In the genomic region with DNA sequence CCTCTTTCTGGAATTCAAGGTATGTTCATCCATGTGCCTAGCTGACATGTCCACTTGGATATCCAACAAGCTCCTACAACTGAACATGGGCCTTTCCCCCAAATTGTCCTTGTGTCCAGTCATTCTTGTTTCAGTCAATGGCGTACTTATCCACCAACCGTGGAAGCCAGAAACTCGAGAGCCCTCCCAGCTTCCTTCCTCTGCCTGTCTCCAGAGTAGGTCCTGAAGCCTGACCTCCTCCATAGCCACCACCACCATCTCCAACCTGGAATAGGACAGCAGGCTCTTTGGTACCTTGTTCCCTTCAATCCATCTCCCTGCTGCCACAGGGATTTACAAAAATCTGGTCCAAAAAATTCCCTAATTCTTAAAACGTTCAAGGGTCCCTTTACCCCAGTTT, we compare ENCODE assay signal across 19 cellular contexts.
DNase-seq lines count a peak whose midpoint lies in the region; ATAC-seq and TF ChIP-seq lines count a peak whose summit lies in the region.
"Had no signal": no experiment of that assay in that cellular context is flagged by ENCODE, and none has a peak within 500 bp of the region (broad histone marks: within the 10 kb centered on the region; RNA-seq: fewer than 3 reads in every experiment).

No MANE protein-coding gene starts in this region.

- ATAC-seq in natural killer cell (no peak), sciatic nerve (no peak), HG03108 (IDR thresholded peaks at IDR 0.05; ENCODE audit: unreplicated experiment) (no peak), lower lobe of right lung (no peak)
- ATAC-seq in natural killer cell treated with Interleukin-12 subunit alpha and Interleukin-12 subunit beta and Interleukin-15 and Interleukin-18, amount 100 ng/mL, for 72 hours = no peak
- ATAC-seq: GM12878, K562 had no signal

- no TSS peak for BruUV-seq in MCF 10A (replicated peaks; lab: Mats Ljungman, UMichigan)

- H3K27ac Mint-ChIP-seq in natural killer cell (no peak overlapping the region), MCF 10A (ENCODE audit: low read depth, unreplicated experiment) (no peak overlapping the region)
- no peak overlapping the region for H3K27ac Mint-ChIP-seq in natural killer cell treated with Interleukin-12 subunit alpha and Interleukin-12 subunit beta and Interleukin-15 and Interleukin-18, amount 100 ng/mL, for 72 hours

- no peaks in the 10 kb centered on the region for H3K9me3 Mint-ChIP-seq in natural killer cell
- H3K9me3 Mint-ChIP-seq in natural killer cell treated with Interleukin-12 subunit alpha and Interleukin-12 subunit beta and Interleukin-15 and Interleukin-18, amount 100 ng/mL, for 72 hours = no peaks in the 10 kb centered on the region
- no peaks in the 10 kb centered on the region for H3K9me3 Mint-ChIP-seq in MCF 10A (ENCODE audit: unreplicated experiment)

- H3K36me3 ChIP-seq in lower lobe of right lung = no peaks in the 10 kb centered on the region
- H3K36me3 ChIP-seq: BLaER1, Peyer's patch had no signal

- H3K27ac ChIP-seq in lower lobe of right lung = no peak overlapping the region
- H3K27ac ChIP-seq: BLaER1, Peyer's patch had no signal

- H3K27me3 ChIP-seq in lower lobe of right lung (ENCODE audit: low read depth) = no peaks in the 10 kb centered on the region
- H3K27me3 ChIP-seq: BLaER1, Peyer's patch had no signal

- H3K4me3 Mint-ChIP-seq in natural killer cell (no peak overlapping the region), MCF 10A (ENCODE audit: unreplicated experiment) (no peak overlapping the region)
- H3K4me3 Mint-ChIP-seq in natural killer cell treated with Interleukin-12 subunit alpha and Interleukin-12 subunit beta and Interleukin-15 and Interleukin-18, amount 100 ng/mL, for 72 hours = no peak overlapping the region
- H3K4me3 Mint-ChIP-seq: CD4-positive, alpha-beta memory T cell had no signal

- no peak overlapping the region for H3K4me3 ChIP-seq in lower lobe of right lung
- H3K4me3 ChIP-seq: BLaER1, GM12878, K562, Peyer's patch had no signal

- CTCF ChIA-PET in MCF 10A (lab: Yijun Ruan, JAX) = no interaction called here

- intact Hi-C loops in natural killer cell (cut with micrococcal nuclease) = no loop called here
- intact Hi-C loops in sciatic nerve (cut with DNase I) = no loop called here
- intact Hi-C loops in MCF 10A (cut with micrococcal nuclease) = no loop called here
- intact Hi-C loops in lower lobe of right lung (cut with DNase I) = no loop called here

- H3K36me3 Mint-ChIP-seq in natural killer cell (no peaks in the 10 kb centered on the region), MCF 10A (ENCODE audit: insufficient read depth, unreplicated experiment) (no peaks in the 10 kb centered on the region)
- no peaks in the 10 kb centered on the region for H3K36me3 Mint-ChIP-seq in natural killer cell treated with Interleukin-12 subunit alpha and Interleukin-12 subunit beta and Interleukin-15 and Interleukin-18, amount 100 ng/mL, for 72 hours
- H3K36me3 Mint-ChIP-seq: CD4-positive, alpha-beta memory T cell had no signal

- no peaks in the 10 kb centered on the region for H3K9me3 ChIP-seq in lower lobe of right lung
- H3K9me3 ChIP-seq: BLaER1, Peyer's patch had no signal

- H3K4me1 Mint-ChIP-seq in natural killer cell (no peaks in the 10 kb centered on the region), MCF 10A (ENCODE audit: insufficient read depth, unreplicated experiment) (no peaks in the 10 kb centered on the region)
- H3K4me1 Mint-ChIP-seq in natural killer cell treated with Interleukin-12 subunit alpha and Interleukin-12 subunit beta and Interleukin-15 and Interleukin-18, amount 100 ng/mL, for 72 hours (ENCODE audit: low read depth in 2 of 2) = no peaks in the 10 kb centered on the region
- H3K4me1 Mint-ChIP-seq: CD4-positive, alpha-beta memory T cell had no signal

- peaks cover 12% of the 10 kb centered on the region for H3K4me1 ChIP-seq in lower lobe of right lung

- H3K27me3 Mint-ChIP-seq in natural killer cell (ENCODE audit: low read depth in 2 of 2) (peaks cover 0 to 5% of the 10 kb centered on the region in 2 donors), MCF 10A (ENCODE audit: insufficient read depth, unreplicated experiment) (peaks cover 46% of the 10 kb centered on the region)
- peaks cover 9 to 13% of the 10 kb centered on the region in 2 donors for H3K27me3 Mint-ChIP-seq in natural killer cell treated with Interleukin-12 subunit alpha and Interleukin-12 subunit beta and Interleukin-15 and Interleukin-18, amount 100 ng/mL, for 72 hours

- DNase-seq in natural killer cell = peak; percentile 4
- DNase-seq in natural killer cell treated with Interleukin-12 subunit alpha and Interleukin-12 subunit beta and Interleukin-15 and Interleukin-18, amount 100 ng/mL, for 72 hours (ENCODE audit: low spot score) = no peak
- peak; percentile 26 for DNase-seq in mesenteric fat pad (ENCODE audit: low spot score)
- DNase-seq in sciatic nerve (ENCODE audit: low spot score) = peak; percentile 23
- no peak for DNase-seq in MCF 10A (ENCODE audit: unreplicated experiment)
- no peak for DNase-seq in lower lobe of right lung
- DNase-seq: Calu3; CD4-positive, alpha-beta memory T cell; HCEC 1CT; NCI-H1105; NCI-H1694 treated with DMSO at 0.1 percent for 48 hours; NCI-H748 treated with DMSO at 0.1 percent for 48 hours; NK-92 treated with Interleukin-12 subunit alpha and Interleukin-12 subunit beta, amount 100 ng/mL, for 24 hours; Right ventricle myocardium superior had no signal

- POLR2A ChIA-PET in MCF 10A (lab: Yijun Ruan, JAX) = no interaction called here

- TF ChIP-seq CTCF in natural killer cell (IDR thresholded peaks at IDR 0.05) = no peak
- TF ChIP-seq CTCF in MCF 10A (IDR thresholded peaks at IDR 0.05; ENCODE audit: unreplicated experiment) = no peak
- no peak for TF ChIP-seq CTCF in lower lobe of right lung (IDR thresholded peaks at IDR 0.05)

Comparison
In these comparisons a context has a peak if more than half of its experiments do, and no peak if none do; other contexts are left out.
1. DNase-seq: peak in natural killer cell (single experiment), mesenteric fat pad (single experiment) and sciatic nerve (single experiment); none in natural killer cell treated with Interleukin-12 subunit alpha and Interleukin-12 subunit beta and Interleukin-15 and Interleukin-18, amount 100 ng/mL, for 72 hours (single experiment), MCF 10A (single experiment) and lower lobe of right lung (single experiment).